ENCODE assay signal across 19 cellular contexts in genomic region chr16:87194172-87194571, GRCh38.
"Had no signal": no experiment of that assay in that cellular context is flagged by ENCODE, and none has a peak within 500 bp of the region (broad histone marks: within the 10 kb centered on the region; RNA-seq: fewer than 3 reads in every experiment).

No MANE protein-coding gene starts in this region.

- H3K27ac ChIP-seq: RWPE1 had no signal

- DNase-seq: KBM-7, MV-4-11, NCI-H1048, NCI-H1105, NCI-H1417, NCI-H1436 treated with DMSO at 0.1 percent for 48 hours, NCI-H1694 treated with DMSO at 0.1 percent for 48 hours, NCI-H1930, NCI-H2081, NCI-H2107, NCI-H226, NCI-H446, NCI-H510A, NCI-H524 treated with DMSO at 0.1 percent for 48 hours, NCI-H69, NCI-H774, SHP77, T-helper 1 cell had no signal
